In genomic region chr11:129733981-129734380, GRCh38 we compare ENCODE assay signal across 32 cellular contexts.
"Had no signal": no experiment of that assay in that cellular context is flagged by ENCODE, and none has a peak within 500 bp of the region (broad histone marks: within the 10 kb centered on the region; RNA-seq: fewer than 3 reads in every experiment).

No MANE protein-coding gene starts in this region.

- H3K4me1 Mint-ChIP-seq: activated B cell treated with CpG ODN at 0.5 μM for 24 hours; activated naive CD8-positive, alpha-beta T cell treated with anti-CD3 and anti-CD28 coated beads for 36 hours; activated T-helper 17 cell treated with anti-CD3 and anti-CD28 coated beads, Interleukin-2, amount 50 U/mL, for 72 hours had no signal

- DNase-seq: activated B cell treated with CpG ODN at 0.5 μM for 24 hours; activated CD4-positive, alpha-beta T cell treated with anti-CD3 and anti-CD28 coated beads for 48 hours; activated CD4-positive, alpha-beta T cell treated with anti-CD3 and anti-CD28 coated beads, Interleukin-2, amount 50 U/mL, for 4 hours; activated CD4-positive, CD25-positive, alpha-beta regulatory T cell treated with anti-CD3 and anti-CD28 coated beads, Interleukin-2, amount 50 U/mL, for 72 hours; activated CD8-positive, alpha-beta T cell treated with anti-CD3 and anti-CD28 coated beads for 36 hours; activated effector memory CD4-positive, alpha-beta T cell treated with anti-CD3 and anti-CD28 coated beads, Interleukin-2, amount 50 U/mL, for 16 hours; activated naive CD4-positive, alpha-beta T cell; activated naive CD4-positive, alpha-beta T cell treated with anti-CD3 and anti-CD28 coated beads, Interleukin-2, amount 50 U/mL, for 16 hours; activated naive CD8-positive, alpha-beta T cell treated with anti-CD3 and anti-CD28 coated beads for 36 hours; activated T-cell treated with anti-CD3 and anti-CD28 coated beads, Interleukin-2, amount 50 U/mL, for 1 hour; activated T-cell treated with anti-CD3 and anti-CD28 coated beads, Interleukin-2, amount 50 U/mL, for 72 hours; amniotic stem cell; aorta; brain microvascular endothelial cell; central memory CD4-positive, alpha-beta T cell; Karpas-422; KBM-7; NCI-H1105; NCI-H1417 treated with DMSO at 0.1 percent for 48 hours; NCI-H187 treated with DMSO at 0.1 percent for 48 hours; NCI-H2081 treated with DMSO at 0.1 percent for 48 hours; NCI-H345; NCI-H524 treated with DMSO at 0.1 percent for 48 hours; Peyer's patch; RPMI8226; SW 1271; T-helper 1 cell; T-helper 2 cell; T-helper 9 cell had no signal

- H3K27me3 ChIP-seq: brain microvascular endothelial cell, Peyer's patch had no signal

- H3K27ac ChIP-seq: brain microvascular endothelial cell, Peyer's patch, VCaP had no signal

- H3K27ac Mint-ChIP-seq: activated B cell treated with CpG ODN at 0.5 μM for 24 hours; activated CD8-positive, alpha-beta T cell treated with anti-CD3 and anti-CD28 coated beads for 36 hours; activated naive CD8-positive, alpha-beta T cell treated with anti-CD3 and anti-CD28 coated beads for 36 hours; activated T-cell treated with anti-CD3 and anti-CD28 coated beads, Interleukin-2, amount 50 U/mL, for 72 hours; activated T-helper 17 cell treated with anti-CD3 and anti-CD28 coated beads, Interleukin-2, amount 50 U/mL, for 72 hours had no signal

- H3K27me3 Mint-ChIP-seq: activated T-helper 17 cell treated with anti-CD3 and anti-CD28 coated beads, Interleukin-2, amount 50 U/mL, for 72 hours had no signal

- H3K4me3 Mint-ChIP-seq: activated B cell treated with CpG ODN at 0.5 μM for 24 hours; activated CD8-positive, alpha-beta T cell treated with anti-CD3 and anti-CD28 coated beads for 36 hours; activated naive CD8-positive, alpha-beta T cell treated with anti-CD3 and anti-CD28 coated beads for 36 hours; activated T-cell treated with anti-CD3 and anti-CD28 coated beads, Interleukin-2, amount 50 U/mL, for 72 hours; activated T-helper 17 cell treated with anti-CD3 and anti-CD28 coated beads, Interleukin-2, amount 50 U/mL, for 72 hours had no signal

- H3K36me3 ChIP-seq: brain microvascular endothelial cell, Peyer's patch had no signal

- H3K36me3 Mint-ChIP-seq: activated naive CD8-positive, alpha-beta T cell treated with anti-CD3 and anti-CD28 coated beads for 36 hours had no signal

- H3K4me3 ChIP-seq: Peyer's patch had no signal

- H3K9me3 ChIP-seq: Peyer's patch had no signal

- ATAC-seq: activated CD8-positive, alpha-beta T cell treated with anti-CD3 and anti-CD28 coated beads for 36 hours; activated T-cell treated with anti-CD3 and anti-CD28 coated beads, Interleukin-2, amount 50 U/mL, for 72 hours; activated T-helper 17 cell treated with anti-CD3 and anti-CD28 coated beads, Interleukin-2, amount 50 U/mL, for 72 hours; Right ventricle myocardium inferior had no signal

- H3K4me1 ChIP-seq: Peyer's patch had no signal

- H3K9me3 Mint-ChIP-seq: activated B cell treated with CpG ODN at 0.5 μM for 24 hours; activated CD8-positive, alpha-beta T cell treated with anti-CD3 and anti-CD28 coated beads for 36 hours; activated naive CD8-positive, alpha-beta T cell treated with anti-CD3 and anti-CD28 coated beads for 36 hours; activated T-cell treated with anti-CD3 and anti-CD28 coated beads, Interleukin-2, amount 50 U/mL, for 72 hours; activated T-helper 17 cell treated with anti-CD3 and anti-CD28 coated beads, Interleukin-2, amount 50 U/mL, for 72 hours had no signal
